ENCODE assay signal across 10 cellular contexts in the genomic region with DNA sequence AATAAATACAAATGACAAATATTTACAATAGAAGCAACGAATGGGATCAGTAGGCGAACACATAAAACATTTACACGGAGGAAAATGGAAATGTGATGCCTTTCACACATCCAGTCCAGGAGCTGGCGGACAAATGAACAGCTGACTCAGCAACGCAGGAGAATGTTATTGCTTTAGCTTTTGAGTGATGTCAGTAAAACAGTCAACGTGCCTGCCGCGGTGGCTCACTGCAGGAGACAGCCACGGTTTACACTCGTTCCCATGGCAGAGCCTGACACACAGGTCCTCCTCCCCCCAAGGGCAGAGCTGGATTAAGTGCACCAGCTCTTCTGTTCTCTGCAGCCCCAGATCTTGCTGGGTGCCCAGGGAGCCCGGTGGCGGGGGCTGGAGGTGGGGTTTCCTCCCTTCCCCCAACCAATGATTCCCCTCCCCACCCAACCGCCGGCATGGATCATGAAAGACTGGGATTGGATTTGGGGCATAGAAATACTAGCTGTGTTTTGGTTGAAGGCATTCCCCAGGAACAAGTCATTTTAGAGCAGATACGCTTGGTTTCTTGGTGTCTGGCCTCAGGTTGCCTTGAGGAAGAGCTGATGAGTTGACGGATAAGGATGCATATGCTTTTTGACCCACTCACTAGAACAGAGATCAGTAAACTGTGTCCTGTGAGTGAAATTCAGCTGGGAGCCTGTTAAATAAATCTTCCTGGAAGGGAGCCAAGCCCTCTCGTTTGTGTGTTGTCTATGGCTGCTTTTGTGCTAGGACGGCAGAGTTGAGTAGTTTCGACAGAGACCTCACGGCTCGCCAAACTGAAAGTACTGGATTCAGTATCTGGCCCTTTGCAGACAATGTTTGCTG. TPM values are rescaled to one million over a fixed set of nuclear protein-coding genes. Genes with fewer than 3 reads are reported as not detected.
A peak's percentile ranks its signal among the peaks of the same experiment; 100 is the strongest.
DNase-seq lines count a peak whose midpoint lies in the region; ATAC-seq, FAIRE-seq and TF ChIP-seq lines count a peak whose summit lies in the region.
"Had no signal": no experiment of that assay in that cellular context is flagged by ENCODE, and none has a peak within 500 bp of the region (broad histone marks: within the 10 kb centered on the region; RNA-seq: fewer than 3 reads in every experiment).

No MANE protein-coding gene starts in this region.

- TF ChIP-seq CTCF in mucosa of descending colon (IDR thresholded peaks at IDR 0.05) = no peak

- no peak for FAIRE-seq in GM12892 (lab: Jason Lieb, UNC)
- FAIRE-seq: TTC549 had no signal

- no peak for TF ChIP-seq POLR2A in GM12892 (IDR thresholded peaks at IDR 0.05; ENCODE audit: low read depth, low read length)

- no peaks in the 10 kb centered on the region for H3K4me1 ChIP-seq in mucosa of descending colon (ENCODE audit: low read depth)

- intact Hi-C loops in mucosa of descending colon (cut with DNase I, micrococcal nuclease) = no loop called here

- H3K4me3 ChIP-seq in mucosa of descending colon = no peak overlapping the region

- H3K36me3 ChIP-seq in mucosa of descending colon (ENCODE audit: low read depth) = no peaks in the 10 kb centered on the region

- in situ Hi-C loops in G401 (cut with HindIII; ENCODE audit: low sequenced_read_pairs) = no loop called here

- ATAC-seq in mucosa of descending colon = peak; percentile 56
- ATAC-seq in HG03442 (IDR thresholded peaks at IDR 0.05; ENCODE audit: unreplicated experiment) = no peak

- no peaks in the 10 kb centered on the region for H3K9me3 ChIP-seq in mucosa of descending colon

- peak; percentile 76 for DNase-seq in Ammon's horn (ENCODE audit: low spot score)
- DNase-seq in NCI-H128 (lab: John Stamatoyannopoulos, UW; ENCODE audit: unreplicated experiment) = peak; percentile 48
- peak; percentile 55 for DNase-seq in dermis blood vessel endothelial cell
- DNase-seq in mucosa of descending colon = peak in 1 of 3 donors; percentile 43
- no peak for DNase-seq in G401 (ENCODE audit: low spot score)
- DNase-seq in cerebellar cortex (ENCODE audit: low spot score) = no peak
- no peak for DNase-seq in GM12892 (ENCODE audit: insufficient read length)
- DNase-seq: naive B cell had no signal

RNA-seq across cellular contexts. Expression of a gene that starts 12.5 kb away (rescaled TPM):
- 11.7 and 39.3 TPM in 2 replicates for total RNA-seq in dermis blood vessel endothelial cell
- 1 to 10 TPM in 2 of 3 donors, under 1 TPM in 1; 0.26 to 3.4 (median 1.4) TPM for total RNA-seq in mucosa of descending colon
- 0.03 and 1.1 TPM in 2 replicates for total RNA-seq in G401 (2014; rRNA removed; shearing (Covaris generic))
- 8.5 TPM for polyA plus RNA-seq in GM12892 (2012; ENCODE audit: missing spikeins)

Comparison
In these comparisons a context has a peak if more than half of its experiments do, and no peak if none do; other contexts are left out.
1. DNase-seq: peak in Ammon's horn (single experiment), NCI-H128 (single experiment) and dermis blood vessel endothelial cell (single experiment); none in G401 (single experiment), cerebellar cortex (single experiment) and GM12892 (single experiment).